Comparison of ENCODE assay signal across 8 cellular contexts in the genomic region with DNA sequence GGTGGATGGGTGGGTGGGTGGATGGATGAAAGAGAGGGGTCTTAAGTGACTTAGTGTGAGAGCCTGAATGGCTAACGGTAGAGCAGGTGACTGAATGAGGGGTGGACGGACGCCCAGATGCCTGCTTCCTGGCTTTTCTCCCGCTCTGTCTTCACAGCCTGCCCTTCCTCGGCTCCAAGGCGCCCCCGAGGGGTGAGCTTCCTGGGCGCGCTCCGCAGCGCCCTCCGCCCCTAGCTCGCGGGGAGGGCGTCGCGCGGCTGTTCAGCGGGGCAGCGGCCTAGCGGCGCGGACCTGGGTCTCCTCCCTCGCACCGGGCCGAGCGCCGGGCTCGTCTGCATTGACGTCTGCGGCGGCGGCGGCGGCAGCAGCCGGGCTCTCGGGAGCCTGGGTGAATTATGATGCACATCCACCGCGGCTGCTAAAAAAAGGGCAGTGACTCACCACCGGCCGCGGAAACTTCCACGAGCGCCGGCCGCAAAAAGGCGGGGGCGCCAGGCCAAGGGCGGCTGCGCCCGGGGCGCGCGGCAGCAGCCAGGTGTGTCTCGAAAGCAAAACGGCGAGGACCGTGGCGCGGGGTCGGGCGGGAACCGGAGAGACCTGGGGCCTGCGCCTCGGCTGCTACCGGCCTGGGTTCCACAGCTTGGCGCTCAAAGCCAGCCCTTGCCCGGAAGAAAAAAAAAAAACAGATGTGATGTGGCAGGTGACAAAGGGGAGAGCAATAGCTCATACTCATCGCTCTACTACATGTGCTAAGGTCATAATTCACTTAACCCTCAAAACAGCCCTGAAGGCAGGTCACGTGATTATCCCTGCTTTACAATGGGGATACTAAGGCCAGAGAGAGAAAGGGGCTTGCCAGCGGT.
DNase-seq lines count a peak whose midpoint lies in the region; ATAC-seq lines count a peak whose summit lies in the region.

No MANE protein-coding gene starts in this region.

- H3K18ac ChIP-seq in mesendoderm (ENCODE audit: low read length), result no peak overlapping the region

- no peaks in the 10 kb centered on the region for H3K4me1 ChIP-seq in mesendoderm (ENCODE audit: control insufficient read depth, low read depth, low read length)

- H3K56ac ChIP-seq in mesendoderm (ENCODE audit: low read length), result peak overlapping the region; percentile 70

- peaks cover 3% of the 10 kb centered on the region for H3K9me3 Mint-ChIP-seq in activated CD8-positive, alpha-beta memory T cell treated with anti-CD3 and anti-CD28 coated beads, Interleukin-2, amount 10 ng/mL, durations not matched to agents 7 days and 5 days (ENCODE audit: low read depth)
- H3K9me3 Mint-ChIP-seq in effector memory CD8-positive, alpha-beta T cell, result no peaks in the 10 kb centered on the region

- H3K27ac ChIP-seq in mesendoderm (ENCODE audit: low read depth, low read length), result no peak overlapping the region

- H2AK5ac ChIP-seq in mesendoderm (ENCODE audit: low read length), result no peak overlapping the region

- H3K79me1 ChIP-seq in mesendoderm (ENCODE audit: low read length), result no peaks in the 10 kb centered on the region

- H3K36me3 ChIP-seq in mesendoderm (ENCODE audit: control insufficient read depth, insufficient read depth, low read length), result no peaks in the 10 kb centered on the region

- DNase-seq in SIG-M5 treated with dmso at 0.1 percent for 504 hours (lab: John Stamatoyannopoulos, UW; ENCODE audit: unreplicated experiment) (peak; percentile 52), SIG-M5 (lab: John Stamatoyannopoulos, UW) (no peak), NCI-H446 treated with DMSO at 0.1 percent for 48 hours (lab: John Stamatoyannopoulos, UW) (peak; percentile 30), mesendoderm (peak; percentile 66)
- DNase-seq in activated CD8-positive, alpha-beta memory T cell treated with anti-CD3 and anti-CD28 coated beads, Interleukin-2, amount 10 ng/mL, durations not matched to agents 7 days and 5 days, result peak; percentile 82
- peak; percentile 48 to 68 (median 62) for DNase-seq in effector memory CD8-positive, alpha-beta T cell
- DNase-seq in stimulated activated CD8-positive, alpha-beta memory T cell treated with anti-CD3 and anti-CD28 coated beads, Interleukin-12 subunit alpha, Interleukin-12 subunit beta, amount 100 ng/mL, for 24 hours (ENCODE audit: extremely low read depth), result peak; percentile 55

- peak overlapping the region; percentile 15 for H3K27ac Mint-ChIP-seq in activated CD8-positive, alpha-beta memory T cell treated with anti-CD3 and anti-CD28 coated beads, Interleukin-2, amount 10 ng/mL, durations not matched to agents 7 days and 5 days
- H3K27ac Mint-ChIP-seq in effector memory CD8-positive, alpha-beta T cell, result peak overlapping the region; percentile 51 to 67

- H3K4me3 ChIP-seq in mesendoderm (ENCODE audit: low read length), result no peak overlapping the region

- peak; percentile 82 for ATAC-seq in HG02870 (IDR thresholded peaks at IDR 0.05; ENCODE audit: unreplicated experiment)
- peak; percentile 95 for ATAC-seq in activated CD8-positive, alpha-beta memory T cell treated with anti-CD3 and anti-CD28 coated beads, Interleukin-2, amount 10 ng/mL, durations not matched to agents 7 days and 5 days
- peak; percentile 94 for ATAC-seq in effector memory CD8-positive, alpha-beta T cell (replicated peaks)

- no peaks in the 10 kb centered on the region for H3K36me3 Mint-ChIP-seq in activated CD8-positive, alpha-beta memory T cell treated with anti-CD3 and anti-CD28 coated beads, Interleukin-2, amount 10 ng/mL, durations not matched to agents 7 days and 5 days
- peaks cover 3% of the 10 kb centered on the region for H3K36me3 Mint-ChIP-seq in effector memory CD8-positive, alpha-beta T cell (ENCODE audit: insufficient read depth)

- H3K4me3 Mint-ChIP-seq in activated CD8-positive, alpha-beta memory T cell treated with anti-CD3 and anti-CD28 coated beads, Interleukin-2, amount 10 ng/mL, durations not matched to agents 7 days and 5 days, result peak overlapping the region; percentile 25
- H3K4me3 Mint-ChIP-seq in effector memory CD8-positive, alpha-beta T cell, result peak overlapping the region; percentile 38 to 67

- H3K4ac ChIP-seq in mesendoderm (ENCODE audit: low read depth, low read length), result no peak overlapping the region

- H2BK5ac ChIP-seq in mesendoderm (ENCODE audit: low read length), result no peak overlapping the region

- H2BK120ac ChIP-seq in mesendoderm (ENCODE audit: low read depth, low read length), result no peak overlapping the region

- no peak overlapping the region for H4K5ac ChIP-seq in mesendoderm (ENCODE audit: low read length)

- WGBS in mesendoderm (ENCODE audit: extremely low coverage, insufficient coverage, low lambda C conversion rate), result no CpG with 5 or more reads among the region's 71 CpGs

- H3K23ac ChIP-seq in mesendoderm (ENCODE audit: low read length), result peak overlapping the region; percentile 66

- H3K79me2 ChIP-seq in mesendoderm (ENCODE audit: control insufficient read depth, insufficient read depth, low read length), result no peaks in the 10 kb centered on the region

- H2BK15ac ChIP-seq in mesendoderm (replicated peaks; ENCODE audit: low read depth), result no peak overlapping the region

- no peaks in the 10 kb centered on the region for H3K27me3 ChIP-seq in mesendoderm (ENCODE audit: insufficient read depth, low read length, poor library complexity)

- H3K4me2 ChIP-seq in mesendoderm (ENCODE audit: low read length), result peak overlapping the region; percentile 59

- H4K8ac ChIP-seq in mesendoderm (ENCODE audit: low read depth, low read length), result no peak overlapping the region

- peaks cover 33% of the 10 kb centered on the region for H3K27me3 Mint-ChIP-seq in activated CD8-positive, alpha-beta memory T cell treated with anti-CD3 and anti-CD28 coated beads, Interleukin-2, amount 10 ng/mL, durations not matched to agents 7 days and 5 days
- peaks cover 22 to 39% of the 10 kb centered on the region in 2 donors for H3K27me3 Mint-ChIP-seq in effector memory CD8-positive, alpha-beta T cell

- H3K9ac ChIP-seq in mesendoderm (ENCODE audit: low read length), result peak overlapping the region; percentile 58

- CTCF ChIA-PET in activated CD8-positive, alpha-beta memory T cell treated with anti-CD3 and anti-CD28 coated beads, Interleukin-2, amount 10 ng/mL, durations not matched to agents 7 days and 5 days (lab: Charles Lee), result interaction anchor here (0.6 kb wide), 1 partner anchor 234 kb away, joined by 4 read pairs; no protein-coding TSS in a partner anchor

- H3K4me1 Mint-ChIP-seq in activated CD8-positive, alpha-beta memory T cell treated with anti-CD3 and anti-CD28 coated beads, Interleukin-2, amount 10 ng/mL, durations not matched to agents 7 days and 5 days, result peaks cover 14% of the 10 kb centered on the region
- H3K4me1 Mint-ChIP-seq in effector memory CD8-positive, alpha-beta T cell (ENCODE audit: low read depth in 2 of 2), result peaks cover 12% of the 10 kb centered on the region in 2 donors
